ENCODE assay signal across 9 cellular contexts in the genomic region with DNA sequence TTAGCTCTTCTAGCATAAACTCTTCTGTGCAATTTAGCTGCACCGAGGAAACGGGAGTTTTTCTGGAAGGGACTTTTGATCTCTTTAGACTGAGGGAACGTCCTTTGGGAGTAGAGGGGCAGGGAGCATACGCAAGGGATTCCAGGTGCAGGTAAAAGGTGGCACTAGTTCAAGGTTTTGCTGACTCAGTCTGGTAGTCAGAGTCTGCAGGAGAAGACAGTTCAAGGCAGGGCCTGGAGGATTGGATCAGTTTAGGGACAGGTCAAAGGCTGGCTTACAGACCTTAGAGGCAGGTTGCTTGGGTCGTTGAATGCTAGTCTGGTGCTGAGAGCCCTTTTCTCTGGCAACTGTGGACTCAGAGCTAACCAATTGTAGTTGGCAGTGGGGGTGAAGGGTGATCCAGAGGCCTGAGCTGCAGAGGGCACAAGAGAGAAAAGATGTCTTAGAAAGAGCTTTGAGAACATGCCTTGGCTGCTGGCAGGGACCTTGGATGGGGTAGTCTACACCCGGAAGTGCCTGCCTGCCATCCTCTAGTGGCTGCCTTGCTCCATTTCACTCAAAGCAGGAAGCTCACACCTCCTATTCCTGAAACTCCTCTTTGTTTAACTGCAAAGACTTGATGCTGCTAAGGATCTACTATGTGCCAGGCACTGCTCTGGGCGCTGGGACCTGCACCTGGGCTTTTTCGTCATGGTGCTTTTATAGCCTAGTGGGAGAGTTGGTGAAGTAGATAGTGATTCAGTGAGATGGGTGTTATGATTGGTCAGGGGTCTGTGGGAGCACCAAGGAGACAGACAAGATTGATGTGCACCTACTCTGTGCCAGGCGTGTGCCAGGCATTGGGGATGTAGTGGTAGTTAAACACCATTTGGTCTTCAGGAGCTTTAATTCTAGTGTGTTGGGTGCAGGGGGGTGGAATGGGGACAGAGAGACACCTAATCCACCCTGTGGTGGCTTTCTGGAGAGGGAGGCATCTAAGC. TPM values are rescaled to one million over a fixed set of nuclear protein-coding genes. Genes with fewer than 3 reads are reported as not detected.
DNase-seq lines count a peak whose midpoint lies in the region; ATAC-seq and TF ChIP-seq lines count a peak whose summit lies in the region.
"Had no signal": no experiment of that assay in that cellular context is flagged by ENCODE, and none has a peak within 500 bp of the region (broad histone marks: within the 10 kb centered on the region; RNA-seq: fewer than 3 reads in every experiment).

No MANE protein-coding gene starts in this region.

- CTCF ChIA-PET in activated CD8-positive, alpha-beta memory T cell treated with anti-CD3 and anti-CD28 coated beads, Interleukin-2, amount 10 ng/mL, durations not matched to agents 7 days and 5 days (lab: Charles Lee): interaction anchor here (1.0 to 3.8 kb wide), 14 partner anchors 8 to 312 kb away, joined by 3 to 17 read pairs (median 4); a partner anchor contains a TSS

- peak overlapping the region; percentile 93 for H3K4me3 Mint-ChIP-seq in activated CD8-positive, alpha-beta memory T cell treated with anti-CD3 and anti-CD28 coated beads, Interleukin-2, amount 10 ng/mL, durations not matched to agents 7 days and 5 days
- peak overlapping the region; percentile 98 for H3K4me3 Mint-ChIP-seq in T-helper 2 cell treated with Interferon-gamma antibody and Interleukin-4, amounts not matched to agents 5 μg/mL and 100 μg/mL, for 36 hours

- H3K4me1 ChIP-seq in thoracic aorta (ENCODE audit: control insufficient read depth in 1 of 2, low read depth in 2 of 2): peaks cover 18 to 35% of the 10 kb centered on the region in 2 donors

- peaks cover 73% of the 10 kb centered on the region for H3K4me1 Mint-ChIP-seq in activated CD8-positive, alpha-beta memory T cell treated with anti-CD3 and anti-CD28 coated beads, Interleukin-2, amount 10 ng/mL, durations not matched to agents 7 days and 5 days
- peaks cover 66% of the 10 kb centered on the region for H3K4me1 Mint-ChIP-seq in T-helper 2 cell treated with Interferon-gamma antibody and Interleukin-4, amounts not matched to agents 5 μg/mL and 100 μg/mL, for 36 hours (ENCODE audit: low read depth)

- no peak for ATAC-seq in activated CD8-positive, alpha-beta memory T cell treated with anti-CD3 and anti-CD28 coated beads, Interleukin-2, amount 10 ng/mL, durations not matched to agents 7 days and 5 days
- ATAC-seq in thoracic aorta (ENCODE audit: insufficient number of reproducible peaks, low FRiP score, low read depth): no peak
- ATAC-seq in GM21360 (IDR thresholded peaks at IDR 0.05; ENCODE audit: unreplicated experiment): no peak

- no peaks in the 10 kb centered on the region for H3K27me3 ChIP-seq in thoracic aorta (replicated peaks; ENCODE audit: insufficient read depth)

- H3K4me3 ChIP-seq in fibroblast of the aortic adventitia (ENCODE audit: low read depth, low read length) (peak overlapping the region; percentile 79), thoracic aorta (peak overlapping the region; percentile 85)

- no peak overlapping the region for H3K27ac ChIP-seq in thoracic aorta

- peak; percentile 67 for DNase-seq in activated CD8-positive, alpha-beta memory T cell treated with anti-CD3 and anti-CD28 coated beads, Interleukin-2, amount 10 ng/mL, durations not matched to agents 7 days and 5 days
- DNase-seq in activated CD8-positive, alpha-beta memory T cell treated with anti-CD3 and anti-CD28 coated beads for 24 hours: no peak
- DNase-seq in T-helper 2 cell treated with Interferon-gamma antibody and Interleukin-4, amounts not matched to agents 5 μg/mL and 100 μg/mL, for 36 hours (ENCODE audit: low spot score): peak; percentile 15
- DNase-seq in fibroblast of the aortic adventitia (ENCODE audit: low read depth) (no peak), thoracic aorta (ENCODE audit: low spot score) (no peak), NCI-H1694 treated with DMSO at 0.1 percent for 48 hours (lab: John Stamatoyannopoulos, UW) (no peak)
- DNase-seq in activated CD4-positive, CD25-positive, alpha-beta regulatory T cell (lab: John Stamatoyannopoulos, UW): no peak
- DNase-seq: NCI-H2081 had no signal

- H3K27me3 Mint-ChIP-seq in activated CD8-positive, alpha-beta memory T cell treated with anti-CD3 and anti-CD28 coated beads, Interleukin-2, amount 10 ng/mL, durations not matched to agents 7 days and 5 days: no peaks in the 10 kb centered on the region
- H3K27me3 Mint-ChIP-seq in T-helper 2 cell treated with Interferon-gamma antibody and Interleukin-4, amounts not matched to agents 5 μg/mL and 100 μg/mL, for 36 hours (ENCODE audit: low read depth): no peaks in the 10 kb centered on the region

- no peaks in the 10 kb centered on the region for H3K9me3 Mint-ChIP-seq in activated CD8-positive, alpha-beta memory T cell treated with anti-CD3 and anti-CD28 coated beads, Interleukin-2, amount 10 ng/mL, durations not matched to agents 7 days and 5 days (ENCODE audit: low read depth)
- H3K9me3 Mint-ChIP-seq in T-helper 2 cell treated with Interferon-gamma antibody and Interleukin-4, amounts not matched to agents 5 μg/mL and 100 μg/mL, for 36 hours: no peaks in the 10 kb centered on the region

- TF ChIP-seq CTCF in fibroblast of the aortic adventitia (IDR thresholded peaks at IDR 0.05; ENCODE audit: insufficient read depth, low read length) (no peak), thoracic aorta (IDR thresholded peaks at IDR 0.05) (no peak)

- peaks cover 24% of the 10 kb centered on the region for H3K36me3 Mint-ChIP-seq in activated CD8-positive, alpha-beta memory T cell treated with anti-CD3 and anti-CD28 coated beads, Interleukin-2, amount 10 ng/mL, durations not matched to agents 7 days and 5 days
- peaks cover 31% of the 10 kb centered on the region for H3K36me3 Mint-ChIP-seq in T-helper 2 cell treated with Interferon-gamma antibody and Interleukin-4, amounts not matched to agents 5 μg/mL and 100 μg/mL, for 36 hours (ENCODE audit: low read depth)

- no peaks in the 10 kb centered on the region for H3K9me3 ChIP-seq in thoracic aorta

- H3K27ac Mint-ChIP-seq in activated CD8-positive, alpha-beta memory T cell treated with anti-CD3 and anti-CD28 coated beads, Interleukin-2, amount 10 ng/mL, durations not matched to agents 7 days and 5 days: peak overlapping the region; percentile 97
- H3K27ac Mint-ChIP-seq in T-helper 2 cell treated with Interferon-gamma antibody and Interleukin-4, amounts not matched to agents 5 μg/mL and 100 μg/mL, for 36 hours: peak overlapping the region; percentile 100

- no peaks in the 10 kb centered on the region for H3K36me3 ChIP-seq in thoracic aorta

RNA-seq across cellular contexts. Expression of a gene that starts 17.1 kb away (rescaled TPM):
- total RNA-seq in activated CD8-positive, alpha-beta memory T cell treated with anti-CD3 and anti-CD28 coated beads, Interleukin-2, amount 10 ng/mL, durations not matched to agents 7 days and 5 days: 100 to 1,000 TPM in 1 of 2 experiments, 10 to 100 TPM in 1; 66.5 to 125 TPM
- total RNA-seq in fibroblast of the aortic adventitia (ENCODE audit: low replicate concordance) (0.72 and 2.0 TPM in 2 replicates), thoracic aorta (1 to 10 TPM in 1 of 2 donors, under 1 TPM in 1; 0.81 to 3.6 TPM)

RNA-seq across cellular contexts. Expression of a gene that starts 52.7 kb away (rescaled TPM):
- total RNA-seq in activated CD8-positive, alpha-beta memory T cell treated with anti-CD3 and anti-CD28 coated beads, Interleukin-2, amount 10 ng/mL, durations not matched to agents 7 days and 5 days: under 1 TPM in 1 of 2 experiments, not detected in 1; 0.38 TPM
- not detected in 2 replicates for total RNA-seq in fibroblast of the aortic adventitia (ENCODE audit: low replicate concordance)
- total RNA-seq in thoracic aorta: not detected

RNA-seq across cellular contexts. Expression of a gene that starts 56.7 kb away (rescaled TPM):
- total RNA-seq in activated CD8-positive, alpha-beta memory T cell treated with anti-CD3 and anti-CD28 coated beads, Interleukin-2, amount 10 ng/mL, durations not matched to agents 7 days and 5 days: under 1 TPM in 1 of 2 experiments, not detected in 1; 0.38 TPM
- total RNA-seq in fibroblast of the aortic adventitia (ENCODE audit: low replicate concordance) (not detected in 2 replicates), thoracic aorta (1 to 10 TPM in 1 of 2 donors, under 1 TPM in 1; 0.71 to 2.6 TPM)

Comparison
In these comparisons a context has a peak if more than half of its experiments do, and no peak if none do; other contexts are left out.
1. DNase-seq: peak in activated CD8-positive, alpha-beta memory T cell treated with anti-CD3 and anti-CD28 coated beads, Interleukin-2, amount 10 ng/mL, durations not matched to agents 7 days and 5 days (single experiment) and T-helper 2 cell treated with Interferon-gamma antibody and Interleukin-4, amounts not matched to agents 5 μg/mL and 100 μg/mL, for 36 hours (single experiment); none in activated CD8-positive, alpha-beta memory T cell treated with anti-CD3 and anti-CD28 coated beads for 24 hours (single experiment), fibroblast of the aortic adventitia (single experiment), thoracic aorta (single experiment), activated CD4-positive, CD25-positive, alpha-beta regulatory T cell (0 of 4) and NCI-H1694 treated with DMSO at 0.1 percent for 48 hours (single experiment).
2. RNA of a gene that starts 17.1 kb away (total RNA-seq): 66.5 to 125 TPM in activated CD8-positive, alpha-beta memory T cell treated with anti-CD3 and anti-CD28 coated beads, Interleukin-2, amount 10 ng/mL, durations not matched to agents 7 days and 5 days; 0.81 to 3.6 TPM in thoracic aorta and 0.72 to 2.0 TPM in fibroblast of the aortic adventitia; every median in the first group is over 10 times any median in the second.